Comparison of ENCODE assay signal across 32 cellular contexts in genomic region chr2:189959450-189959849, GRCh38.
"Had no signal": no experiment of that assay in that cellular context is flagged by ENCODE, and none has a peak within 500 bp of the region (broad histone marks: within the 10 kb centered on the region; RNA-seq: fewer than 3 reads in every experiment).

No MANE protein-coding gene starts in this region.

- H3K27ac Mint-ChIP-seq: activated naive CD4-positive, alpha-beta T cell treated with anti-CD3 and anti-CD28 coated beads for 36 hours; activated naive CD8-positive, alpha-beta T cell treated with anti-CD3 and anti-CD28 coated beads for 36 hours; brain; natural killer cell treated with Interleukin-12 subunit alpha and Interleukin-12 subunit beta and Interleukin-15 and Interleukin-18, amount 100 ng/mL, for 72 hours; stimulated activated naive B cell treated with anti-CD40 and anti-IgM and Interleukin-4, amounts not matched to agents 10 μg/mL and 1 μg/mL and 100 μg/mL, for 72 hours; T-helper 1 cell treated with Interleukin-12 subunit alpha and Interleukin-12 subunit beta and Interleukin-4 antibody, amounts not matched to agents 30 μg/mL and 1 μg/mL, for 36 hours had no signal

- DNase-seq: activated CD4-positive, alpha-beta T cell treated with anti-CD3 and anti-CD28 coated beads for 48 hours; activated CD4-positive, alpha-beta T cell treated with anti-CD3 and anti-CD28 coated beads, Interleukin-2, amount 50 U/mL, for 48 hours; activated CD8-positive, alpha-beta memory T cell treated with anti-CD3 and anti-CD28 coated beads for 24 hours; activated effector memory CD4-positive, alpha-beta T cell treated with anti-CD3 and anti-CD28 coated beads, Interleukin-2, amount 50 U/mL, for 16 hours; activated naive CD4-positive, alpha-beta T cell treated with anti-CD3 and anti-CD28 coated beads for 36 hours; activated naive CD8-positive, alpha-beta T cell treated with anti-CD3 and anti-CD28 coated beads for 36 hours; adrenal gland; aorta; cerebellar nuclear complex; colonic mucosa; dorsolateral prefrontal cortex; effector memory CD4-positive, alpha-beta T cell; erythroblast; gastrocnemius medialis; hippocampal formation; kidney; lower lobe of right lung; mesenchymal stem cell; posterior cingulate gyrus; sigmoid colon; stimulated activated CD4-positive, alpha-beta T cell treated with anti-CD3 and anti-CD28 coated beads, Interleukin-15, amount 100 ng/mL, for 24 hours; stimulated activated CD4-positive, alpha-beta T cell treated with anti-CD3 and anti-CD28 coated beads, Interleukin-2, amount 100 ng/mL, for 24 hours; stimulated activated naive B cell treated with anti-CD40 and anti-IgM and Interleukin-4, amounts not matched to agents 10 μg/mL and 1 μg/mL and 100 μg/mL, for 72 hours; stomach; T-helper 9 cell; thyroid gland; upper lobe of right lung; WERI-Rb-1 had no signal

- H3K36me3 ChIP-seq: adrenal gland, cardiac muscle cell, colonic mucosa, gastrocnemius medialis, lower lobe of right lung, sigmoid colon, stomach, thyroid gland, upper lobe of right lung, WERI-Rb-1 had no signal

- H3K27me3 Mint-ChIP-seq: activated naive CD8-positive, alpha-beta T cell treated with anti-CD3 and anti-CD28 coated beads for 36 hours; natural killer cell treated with Interleukin-12 subunit alpha and Interleukin-12 subunit beta and Interleukin-15 and Interleukin-18, amount 100 ng/mL, for 72 hours; stimulated activated naive B cell treated with anti-CD40 and anti-IgM and Interleukin-4, amounts not matched to agents 10 μg/mL and 1 μg/mL and 100 μg/mL, for 72 hours had no signal

- H3K4me3 ChIP-seq: adrenal gland, cardiac muscle cell, colonic mucosa, dorsolateral prefrontal cortex, gastrocnemius medialis, lower lobe of right lung, sigmoid colon, stomach, thyroid gland, upper lobe of right lung had no signal

- H3K9me3 ChIP-seq: adrenal gland, colonic mucosa, gastrocnemius medialis, lower lobe of right lung, sigmoid colon, thyroid gland, upper lobe of right lung had no signal

- H3K4me1 ChIP-seq: adrenal gland, colonic mucosa, gastrocnemius medialis, lower lobe of right lung, sigmoid colon, stomach, thyroid gland, upper lobe of right lung had no signal

- H3K27me3 ChIP-seq: adrenal gland, cardiac muscle cell, colonic mucosa, dorsolateral prefrontal cortex, gastrocnemius medialis, sigmoid colon, stomach, thyroid gland, upper lobe of right lung had no signal

- H3K4me1 Mint-ChIP-seq: activated naive CD8-positive, alpha-beta T cell treated with anti-CD3 and anti-CD28 coated beads for 36 hours; brain had no signal

- H3K9me3 Mint-ChIP-seq: activated naive CD4-positive, alpha-beta T cell treated with anti-CD3 and anti-CD28 coated beads for 36 hours; activated naive CD8-positive, alpha-beta T cell treated with anti-CD3 and anti-CD28 coated beads for 36 hours; natural killer cell treated with Interleukin-12 subunit alpha and Interleukin-12 subunit beta and Interleukin-15 and Interleukin-18, amount 100 ng/mL, for 72 hours; T-helper 1 cell treated with Interleukin-12 subunit alpha and Interleukin-12 subunit beta and Interleukin-4 antibody, amounts not matched to agents 30 μg/mL and 1 μg/mL, for 36 hours had no signal

- H3K36me3 Mint-ChIP-seq: activated naive CD8-positive, alpha-beta T cell treated with anti-CD3 and anti-CD28 coated beads for 36 hours; brain; natural killer cell treated with Interleukin-12 subunit alpha and Interleukin-12 subunit beta and Interleukin-15 and Interleukin-18, amount 100 ng/mL, for 72 hours had no signal

- H3K27ac ChIP-seq: adrenal gland, cardiac muscle cell, colonic mucosa, dorsolateral prefrontal cortex, gastrocnemius medialis, lower lobe of right lung, sigmoid colon, stomach, thyroid gland, upper lobe of right lung, WERI-Rb-1 had no signal

- H3K4me3 Mint-ChIP-seq: activated naive CD4-positive, alpha-beta T cell treated with anti-CD3 and anti-CD28 coated beads for 36 hours; activated naive CD8-positive, alpha-beta T cell treated with anti-CD3 and anti-CD28 coated beads for 36 hours; brain; natural killer cell treated with Interleukin-12 subunit alpha and Interleukin-12 subunit beta and Interleukin-15 and Interleukin-18, amount 100 ng/mL, for 72 hours; stimulated activated naive B cell treated with anti-CD40 and anti-IgM and Interleukin-4, amounts not matched to agents 10 μg/mL and 1 μg/mL and 100 μg/mL, for 72 hours; T-helper 1 cell treated with Interleukin-12 subunit alpha and Interleukin-12 subunit beta and Interleukin-4 antibody, amounts not matched to agents 30 μg/mL and 1 μg/mL, for 36 hours had no signal
